19 cellular contexts compared by ENCODE assay signal in the genomic region with DNA sequence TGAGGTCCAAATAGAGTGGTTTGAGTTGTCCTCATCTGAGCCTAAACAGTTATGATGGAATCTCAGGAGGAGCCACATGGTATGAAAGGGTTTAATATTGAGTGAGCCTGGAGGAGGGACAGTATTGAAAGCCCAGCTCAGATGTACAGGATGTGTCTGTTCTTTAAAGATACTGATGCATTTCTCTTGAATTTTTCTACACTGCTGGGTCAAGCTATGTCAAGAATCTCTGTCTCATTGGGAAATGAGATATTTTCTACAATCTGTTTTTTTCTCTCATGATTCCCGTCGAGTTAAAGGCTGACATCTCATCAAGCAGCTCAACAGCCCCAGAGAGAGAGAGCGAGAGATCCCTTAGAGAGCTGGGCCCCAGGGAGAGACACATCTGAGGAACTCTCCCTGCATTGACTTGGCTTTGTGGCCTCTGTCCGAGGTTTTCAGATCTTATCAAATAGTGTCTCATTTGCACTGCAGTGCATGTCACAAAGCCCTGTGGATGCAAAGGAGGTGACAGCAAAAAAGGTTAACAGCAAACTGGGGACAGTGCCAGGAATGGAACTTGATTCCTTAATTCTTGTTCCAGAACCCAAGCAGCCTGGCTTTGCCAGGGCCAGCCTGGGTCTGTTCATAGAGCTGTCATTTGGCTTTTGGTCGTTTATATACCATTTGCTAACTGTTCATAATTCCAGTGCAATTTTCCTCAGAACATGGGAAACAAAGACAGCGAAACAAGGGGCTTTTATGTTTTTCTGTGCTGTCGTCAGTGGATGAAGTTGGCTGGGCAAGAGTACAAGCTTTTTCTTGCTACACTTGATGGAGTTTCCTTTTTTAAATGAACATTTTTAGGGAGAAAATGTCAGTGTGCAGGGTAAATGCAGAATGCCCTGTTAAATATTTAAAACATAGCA. TPM values are rescaled to one million over a fixed set of nuclear protein-coding genes. Genes with fewer than 3 reads are reported as not detected.
DNase-seq lines count a peak whose midpoint lies in the region; ATAC-seq and TF ChIP-seq lines count a peak whose summit lies in the region.
"Had no signal": no experiment of that assay in that cellular context is flagged by ENCODE, and none has a peak within 500 bp of the region (broad histone marks: within the 10 kb centered on the region; RNA-seq: fewer than 3 reads in every experiment).

No MANE protein-coding gene starts in this region.

- TF ChIP-seq CTCF in endodermal cell (conservative IDR thresholded peaks at IDR 0.05) (no peak), nephron (IDR thresholded peaks at IDR 0.05; ENCODE audit: unreplicated experiment in 3 of 3) (no peak)

- no peak overlapping the region for H3K4me3 Mint-ChIP-seq in endodermal cell
- H3K4me3 Mint-ChIP-seq in nephron = no peak overlapping the region
- H3K4me3 Mint-ChIP-seq: activated naive CD8-positive, alpha-beta T cell treated with anti-CD3 and anti-CD28 coated beads for 36 hours had no signal

- H3K9ac ChIP-seq in endodermal cell (ENCODE audit: extremely low read depth, low read length, poor library complexity, severe bottlenecking) = no peak overlapping the region

- DNase-seq in COR-L47 (lab: John Stamatoyannopoulos, UW) = peak; percentile 47
- DNase-seq in NCI-H69 (lab: John Stamatoyannopoulos, UW) = peak; percentile 11
- no peak for DNase-seq in endodermal cell
- DNase-seq in activated CD4-positive, alpha-beta T cell treated with anti-CD3 and anti-CD28 coated beads, Interleukin-2, amount 50 U/mL, for 48 hours = no peak
- no peak for DNase-seq in NCI-H1694 treated with DMSO at 0.1 percent for 48 hours (lab: John Stamatoyannopoulos, UW)
- DNase-seq in GDM1 (lab: John Stamatoyannopoulos, UW) = no peak
- DNase-seq: activated CD8-positive, alpha-beta memory T cell treated with anti-CD3 and anti-CD28 coated beads, Interleukin-2, amount 50 U/mL, for 48 hours; activated naive CD8-positive, alpha-beta T cell treated with anti-CD3 and anti-CD28 coated beads for 36 hours; DMS53; Karpas-422; lower lobe of right lung; stimulated activated CD4-positive, alpha-beta T cell treated with anti-CD3 and anti-CD28 coated beads, Interleukin-1b, Interleukin-23, amount 100 ng/mL, for 48 hours had no signal

- H3K27ac Mint-ChIP-seq in endodermal cell (no peak overlapping the region), nephron (peak overlapping the region; percentile 71 to 91 (median 83))
- H3K27ac Mint-ChIP-seq: activated naive CD8-positive, alpha-beta T cell treated with anti-CD3 and anti-CD28 coated beads for 36 hours had no signal

- H3K36me3 Mint-ChIP-seq in endodermal cell (ENCODE audit: low read depth) (no peaks in the 10 kb centered on the region), nephron (ENCODE audit: low read depth) (no peaks in the 10 kb centered on the region)
- H3K36me3 Mint-ChIP-seq: activated naive CD8-positive, alpha-beta T cell treated with anti-CD3 and anti-CD28 coated beads for 36 hours had no signal

- H3K36me3 ChIP-seq in endodermal cell (ENCODE audit: control insufficient read depth, insufficient read depth, low read length) = no peaks in the 10 kb centered on the region
- H3K36me3 ChIP-seq: lower lobe of right lung had no signal

- no peaks in the 10 kb centered on the region for H3K9me3 ChIP-seq in endodermal cell (ENCODE audit: control insufficient read depth, low read length)
- H3K9me3 ChIP-seq: lower lobe of right lung had no signal

- WGBS in endodermal cell (ENCODE audit: insufficient coverage in 1 of 2, insufficient read length in 1 of 2), 2 experiments = 90 to 98% methylated on average over 4 to 7 of the region's 7 CpGs

- H3K27ac ChIP-seq in endodermal cell (ENCODE audit: low read depth, low read length) = peak overlapping the region; percentile 41
- H3K27ac ChIP-seq: lower lobe of right lung had no signal

- H3K4me3 ChIP-seq in endodermal cell (ENCODE audit: low read length) = no peak overlapping the region
- H3K4me3 ChIP-seq: coronary artery, GM12878, lower lobe of right lung had no signal

- no peak for ATAC-seq in HG03025 (IDR thresholded peaks at IDR 0.05; ENCODE audit: low FRiP score, unreplicated experiment)
- ATAC-seq: activated CD4-positive, CD25-positive, alpha-beta regulatory T cell treated with anti-CD3 and anti-CD28 coated beads, Interleukin-2, amount 50 U/mL, for 24 hours; esophagus mucosa; GM12878; lower lobe of right lung had no signal

- peaks cover 20% of the 10 kb centered on the region for H3K27me3 Mint-ChIP-seq in endodermal cell (ENCODE audit: insufficient read depth)
- H3K27me3 Mint-ChIP-seq in nephron (ENCODE audit: low read depth) = no peaks in the 10 kb centered on the region

- H3K4me1 ChIP-seq in endodermal cell (ENCODE audit: control insufficient read depth, insufficient read depth, low read length) = no peaks in the 10 kb centered on the region

- H3K9me3 Mint-ChIP-seq in endodermal cell = no peaks in the 10 kb centered on the region
- no peaks in the 10 kb centered on the region for H3K9me3 Mint-ChIP-seq in nephron
- H3K9me3 Mint-ChIP-seq: activated naive CD8-positive, alpha-beta T cell treated with anti-CD3 and anti-CD28 coated beads for 36 hours had no signal

- H3K4me1 Mint-ChIP-seq in endodermal cell (no peaks in the 10 kb centered on the region), nephron (peaks cover 57% of the 10 kb centered on the region)

- peaks cover 20% of the 10 kb centered on the region for H3K27me3 ChIP-seq in endodermal cell (ENCODE audit: control insufficient read depth, insufficient read depth, low read length, poor library complexity, severe bottlenecking)

RNA-seq across cellular contexts. Expression of a gene that starts 19.1 kb away (rescaled TPM):
- not detected for total RNA-seq in endodermal cell
- polyA plus RNA-seq in endodermal cell (2013, experiment 1 of 2) = not detected
- not detected for polyA plus RNA-seq in endodermal cell (2013, experiment 2 of 2)
- total RNA-seq: activated naive CD8-positive, alpha-beta T cell treated with anti-CD3 and anti-CD28 coated beads for 36 hours; esophagus mucosa; lower lobe of right lung; ureter had no signal

Comparison
In these comparisons a context has a peak if more than half of its experiments do, and no peak if none do; other contexts are left out.
1. DNase-seq: peak in COR-L47 (single experiment) and NCI-H69 (single experiment); none in endodermal cell (single experiment), activated CD4-positive, alpha-beta T cell treated with anti-CD3 and anti-CD28 coated beads, Interleukin-2, amount 50 U/mL, for 48 hours (0 of 2), NCI-H1694 treated with DMSO at 0.1 percent for 48 hours (single experiment) and GDM1 (single experiment).